13 cellular contexts compared by ENCODE assay signal in the genomic region with DNA sequence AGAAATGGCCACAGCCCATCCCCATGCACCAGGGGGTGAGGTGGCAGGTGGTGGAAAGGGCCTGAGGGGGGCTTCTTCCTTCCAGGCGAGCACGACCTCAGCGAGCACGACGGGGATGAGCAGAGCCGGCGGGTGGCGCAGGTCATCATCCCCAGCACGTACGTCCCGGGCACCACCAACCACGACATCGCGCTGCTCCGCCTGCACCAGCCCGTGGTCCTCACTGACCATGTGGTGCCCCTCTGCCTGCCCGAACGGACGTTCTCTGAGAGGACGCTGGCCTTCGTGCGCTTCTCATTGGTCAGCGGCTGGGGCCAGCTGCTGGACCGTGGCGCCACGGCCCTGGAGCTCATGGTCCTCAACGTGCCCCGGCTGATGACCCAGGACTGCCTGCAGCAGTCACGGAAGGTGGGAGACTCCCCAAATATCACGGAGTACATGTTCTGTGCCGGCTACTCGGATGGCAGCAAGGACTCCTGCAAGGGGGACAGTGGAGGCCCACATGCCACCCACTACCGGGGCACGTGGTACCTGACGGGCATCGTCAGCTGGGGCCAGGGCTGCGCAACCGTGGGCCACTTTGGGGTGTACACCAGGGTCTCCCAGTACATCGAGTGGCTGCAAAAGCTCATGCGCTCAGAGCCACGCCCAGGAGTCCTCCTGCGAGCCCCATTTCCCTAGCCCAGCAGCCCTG. TPM values are rescaled to one million over a fixed set of nuclear protein-coding genes. Genes with fewer than 3 reads are reported as not detected.
"Had no signal": no experiment of that assay in that cellular context is flagged by ENCODE, and none has a peak within 500 bp of the region (broad histone marks: within the 10 kb centered on the region; RNA-seq: fewer than 3 reads in every experiment).

No MANE protein-coding gene starts in this region.

- ATAC-seq: left colon; stimulated activated effector memory CD8-positive, alpha-beta T cell treated with anti-CD3 and anti-CD28 coated beads, Interleukin-12 subunit alpha, Interleukin-12 subunit beta, amount 100 ng/mL, for 72 hours; T-cell had no signal

- DNase-seq: activated CD4-positive, alpha-beta T cell treated with anti-CD3 and anti-CD28 coated beads, Interleukin-2, amount 10 ng/mL, durations not matched to agents 24 days and 14 days; activated naive CD8-positive, alpha-beta T cell treated with anti-CD3 and anti-CD28 coated beads for 36 hours; left colon; T-cell; trophoblast cell had no signal

RNA-seq across cellular contexts. Expression of a gene that starts 4.1 kb away (rescaled TPM):
- total RNA-seq: activated CD4-positive, alpha-beta T cell treated with anti-CD3 and anti-CD28 coated beads, Interleukin-2, amount 10 ng/mL, durations not matched to agents 24 days and 14 days; activated naive CD8-positive, alpha-beta T cell treated with anti-CD3 and anti-CD28 coated beads for 36 hours; SK-MEL-5; T-cell had no signal

RNA-seq across cellular contexts. Expression of a gene that starts 12.9 kb away (rescaled TPM):
- total RNA-seq: activated CD4-positive, alpha-beta T cell treated with anti-CD3 and anti-CD28 coated beads, Interleukin-2, amount 10 ng/mL, durations not matched to agents 24 days and 14 days; fibroblast of villous mesenchyme; SK-MEL-5 had no signal

RNA-seq across cellular contexts. Expression of a gene that starts 40.0 kb away (rescaled TPM):
- total RNA-seq: activated CD4-positive, alpha-beta T cell treated with anti-CD3 and anti-CD28 coated beads, Interleukin-2, amount 10 ng/mL, durations not matched to agents 24 days and 14 days; cerebellum; esophagus muscularis mucosa; left colon; neural crest cell; right atrium auricular region; SK-MEL-5; smooth muscle cell; T-cell had no signal
